Comparison of ENCODE assay signal across 24 cellular contexts in genomic region chrX:39779952-39780783, GRCh38.
DNase-seq lines count a peak whose midpoint lies in the region; ATAC-seq lines count a peak whose summit lies in the region.
"Had no signal": no experiment of that assay in that cellular context is flagged by ENCODE, and none has a peak within 500 bp of the region (broad histone marks: within the 10 kb centered on the region; RNA-seq: fewer than 3 reads in every experiment).

No MANE protein-coding gene starts in this region.

- H3K27ac Mint-ChIP-seq in activated naive CD8-positive, alpha-beta T cell: peak overlapping the region; percentile 34
- no peak overlapping the region for H3K27ac Mint-ChIP-seq in activated naive CD8-positive, alpha-beta T cell treated with anti-CD3 and anti-CD28 coated beads, Interleukin-2, amount 50 U/mL, for 24 hours
- peak overlapping the region; percentile 61 for H3K27ac Mint-ChIP-seq in dendritic cell treated with granulocyte-macrophage colony-stimulating factor and Interleukin-4, amounts not matched to agents 40 ng/mL and 50 ng/mL, for 4 days
- H3K27ac Mint-ChIP-seq in stimulated activated naive B cell treated with anti-CD40 and anti-IgM and Interleukin-4, amounts not matched to agents 10 μg/mL and 1 μg/mL and 100 μg/mL, for 72 hours: peak overlapping the region; percentile 81
- H3K27ac Mint-ChIP-seq: activated CD4-positive, alpha-beta memory T cell treated with anti-CD3 and anti-CD28 coated beads, Interleukin-2, amount 10 ng/mL, durations not matched to agents 7 days and 5 days; nephron; T-cell had no signal

- no peaks in the 10 kb centered on the region for H3K9me3 Mint-ChIP-seq in activated naive CD8-positive, alpha-beta T cell (ENCODE audit: low read depth)
- no peaks in the 10 kb centered on the region for H3K9me3 Mint-ChIP-seq in activated naive CD8-positive, alpha-beta T cell treated with anti-CD3 and anti-CD28 coated beads, Interleukin-2, amount 50 U/mL, for 24 hours
- H3K9me3 Mint-ChIP-seq in dendritic cell treated with granulocyte-macrophage colony-stimulating factor and Interleukin-4, amounts not matched to agents 40 ng/mL and 50 ng/mL, for 4 days: no peaks in the 10 kb centered on the region
- peaks cover 3 to 9% of the 10 kb centered on the region in 2 donors for H3K9me3 Mint-ChIP-seq in stimulated activated naive B cell treated with anti-CD40 and anti-IgM and Interleukin-4, amounts not matched to agents 10 μg/mL and 1 μg/mL and 100 μg/mL, for 72 hours
- H3K9me3 Mint-ChIP-seq: T-cell had no signal

- H3K4me1 Mint-ChIP-seq in activated naive CD8-positive, alpha-beta T cell (ENCODE audit: low read depth): peaks cover 11% of the 10 kb centered on the region
- H3K4me1 Mint-ChIP-seq in activated naive CD8-positive, alpha-beta T cell treated with anti-CD3 and anti-CD28 coated beads, Interleukin-2, amount 50 U/mL, for 24 hours: peaks cover 28% of the 10 kb centered on the region
- H3K4me1 Mint-ChIP-seq in dendritic cell treated with granulocyte-macrophage colony-stimulating factor and Interleukin-4, amounts not matched to agents 40 ng/mL and 50 ng/mL, for 4 days (ENCODE audit: low read depth): peaks cover 28% of the 10 kb centered on the region
- peaks cover 9 to 26% of the 10 kb centered on the region in 2 donors for H3K4me1 Mint-ChIP-seq in stimulated activated naive B cell treated with anti-CD40 and anti-IgM and Interleukin-4, amounts not matched to agents 10 μg/mL and 1 μg/mL and 100 μg/mL, for 72 hours

- intact Hi-C loops in dendritic cell treated with granulocyte-macrophage colony-stimulating factor and Interleukin-4, amounts not matched to agents 40 ng/mL and 50 ng/mL, for 4 days (cut with micrococcal nuclease): no loop called here
- intact Hi-C loops in Right ventricle myocardium superior (cut with DNase I): no loop called here

- no peak overlapping the region for H3K4me3 Mint-ChIP-seq in activated naive CD8-positive, alpha-beta T cell
- H3K4me3 Mint-ChIP-seq in activated naive CD8-positive, alpha-beta T cell treated with anti-CD3 and anti-CD28 coated beads, Interleukin-2, amount 50 U/mL, for 24 hours: no peak overlapping the region
- H3K4me3 Mint-ChIP-seq in dendritic cell treated with granulocyte-macrophage colony-stimulating factor and Interleukin-4, amounts not matched to agents 40 ng/mL and 50 ng/mL, for 4 days: no peak overlapping the region
- H3K4me3 Mint-ChIP-seq in stimulated activated naive B cell treated with anti-CD40 and anti-IgM and Interleukin-4, amounts not matched to agents 10 μg/mL and 1 μg/mL and 100 μg/mL, for 72 hours: no peak overlapping the region
- H3K4me3 Mint-ChIP-seq: activated CD4-positive, alpha-beta memory T cell treated with anti-CD3 and anti-CD28 coated beads, Interleukin-2, amount 10 ng/mL, durations not matched to agents 7 days and 5 days; nephron; T-cell had no signal

- DNase-seq in activated naive CD8-positive, alpha-beta T cell treated with anti-CD3 and anti-CD28 coated beads, Interleukin-2, amount 50 U/mL, for 24 hours: no peak
- DNase-seq in MV-4-11 (lab: John Stamatoyannopoulos, UW) (peak; percentile 31), NCI-H446 treated with DMSO at 0.1 percent for 48 hours (lab: John Stamatoyannopoulos, UW) (no peak), NCI-H2107 treated with DMSO at 0.1 percent for 48 hours (lab: John Stamatoyannopoulos, UW; ENCODE audit: unreplicated experiment) (no peak), Right ventricle myocardium superior (no peak)
- no peak for DNase-seq in stimulated activated naive B cell treated with anti-CD40 and anti-IgM and Interleukin-4, amounts not matched to agents 10 μg/mL and 1 μg/mL and 100 μg/mL, for 72 hours
- DNase-seq: activated CD4-positive, alpha-beta memory T cell treated with anti-CD3 and anti-CD28 coated beads, Interleukin-2, amount 10 ng/mL, durations not matched to agents 7 days and 5 days; activated CD4-positive, CD25-positive, alpha-beta regulatory T cell treated with anti-CD3 and anti-CD28 coated beads, Interleukin-2, amount 50 U/mL, for 72 hours; activated effector memory CD4-positive, alpha-beta T cell treated with anti-CD3 and anti-CD28 coated beads, Interleukin-2, amount 50 U/mL, for 16 hours; caudate nucleus; DMS153; foreskin keratinocyte; heart right ventricle; NCI-H1417; NCI-H2081; NCI-H226; NCI-H774; SHP77 treated with DMSO at 0.1 percent for 48 hours; stimulated activated CD4-positive, alpha-beta T cell treated with anti-CD3 and anti-CD28 coated beads, Interleukin-2, amount 100 ng/mL, for 24 hours; T-cell; trophoblast cell had no signal

- ATAC-seq in activated naive CD8-positive, alpha-beta T cell treated with anti-CD3 and anti-CD28 coated beads, Interleukin-2, amount 50 U/mL, for 24 hours: no peak
- ATAC-seq in stimulated activated naive B cell treated with anti-CD40 and anti-IgM and Interleukin-4, amounts not matched to agents 10 μg/mL and 1 μg/mL and 100 μg/mL, for 72 hours (replicated peaks): peak; percentile 33 to 36
- ATAC-seq in Right ventricle myocardium superior (ENCODE audit: poor library complexity): no peak
- ATAC-seq: foreskin keratinocyte, heart right ventricle, T-cell had no signal

- H3K36me3 Mint-ChIP-seq in activated naive CD8-positive, alpha-beta T cell: peaks cover 2% of the 10 kb centered on the region
- H3K36me3 Mint-ChIP-seq in activated naive CD8-positive, alpha-beta T cell treated with anti-CD3 and anti-CD28 coated beads, Interleukin-2, amount 50 U/mL, for 24 hours (ENCODE audit: low read depth): no peaks in the 10 kb centered on the region
- no peaks in the 10 kb centered on the region for H3K36me3 Mint-ChIP-seq in dendritic cell treated with granulocyte-macrophage colony-stimulating factor and Interleukin-4, amounts not matched to agents 40 ng/mL and 50 ng/mL, for 4 days (ENCODE audit: low read depth)
- peaks cover 0 to 8% of the 10 kb centered on the region in 2 donors for H3K36me3 Mint-ChIP-seq in stimulated activated naive B cell treated with anti-CD40 and anti-IgM and Interleukin-4, amounts not matched to agents 10 μg/mL and 1 μg/mL and 100 μg/mL, for 72 hours
- H3K36me3 Mint-ChIP-seq: T-cell had no signal

- H3K27me3 Mint-ChIP-seq in activated naive CD8-positive, alpha-beta T cell: no peaks in the 10 kb centered on the region
- no peaks in the 10 kb centered on the region for H3K27me3 Mint-ChIP-seq in activated naive CD8-positive, alpha-beta T cell treated with anti-CD3 and anti-CD28 coated beads, Interleukin-2, amount 50 U/mL, for 24 hours
- no peaks in the 10 kb centered on the region for H3K27me3 Mint-ChIP-seq in dendritic cell treated with granulocyte-macrophage colony-stimulating factor and Interleukin-4, amounts not matched to agents 40 ng/mL and 50 ng/mL, for 4 days
- peaks cover 0 to 9% of the 10 kb centered on the region in 2 donors for H3K27me3 Mint-ChIP-seq in stimulated activated naive B cell treated with anti-CD40 and anti-IgM and Interleukin-4, amounts not matched to agents 10 μg/mL and 1 μg/mL and 100 μg/mL, for 72 hours
- H3K27me3 Mint-ChIP-seq: activated CD4-positive, alpha-beta memory T cell treated with anti-CD3 and anti-CD28 coated beads, Interleukin-2, amount 10 ng/mL, durations not matched to agents 7 days and 5 days; T-cell had no signal

Comparison
In these comparisons a context has a peak if more than half of its experiments do, and no peak if none do; other contexts are left out.
1. ATAC-seq: peak in stimulated activated naive B cell treated with anti-CD40 and anti-IgM and Interleukin-4, amounts not matched to agents 10 μg/mL and 1 μg/mL and 100 μg/mL, for 72 hours (2 of 2); none in activated naive CD8-positive, alpha-beta T cell treated with anti-CD3 and anti-CD28 coated beads, Interleukin-2, amount 50 U/mL, for 24 hours (single experiment) and Right ventricle myocardium superior (single experiment).